Comparison of ENCODE assay signal across 11 cellular contexts in genomic region chr14:68686724-68687123, GRCh38.
DNase-seq lines count a peak whose midpoint lies in the region; ATAC-seq, FAIRE-seq and TF ChIP-seq lines count a peak whose summit lies in the region.
"Had no signal": no experiment of that assay in that cellular context is flagged by ENCODE, and none has a peak within 500 bp of the region (broad histone marks: within the 10 kb centered on the region; RNA-seq: fewer than 3 reads in every experiment).

No MANE protein-coding gene starts in this region.

- peak overlapping the region; percentile 97 for H2BK120ac ChIP-seq in IMR-90 (ENCODE audit: low read depth, low read length)

- no peaks in the 10 kb centered on the region for H3K79me2 ChIP-seq in GM12878 (ENCODE audit: control insufficient read depth, insufficient read depth, low read length)

- H3K36me3 Mint-ChIP-seq in CD4-positive, alpha-beta memory T cell, result peaks cover 0 to 2% of the 10 kb centered on the region in 2 donors
- H3K36me3 Mint-ChIP-seq in nephron (ENCODE audit: low read depth), result no peaks in the 10 kb centered on the region

- TF ChIP-seq POLR2A in IMR-90 (IDR thresholded peaks at IDR 0.05; ENCODE audit: low read depth, low read length) (no peak), GM12878 (IDR thresholded peaks at IDR 0.05; ENCODE audit: low read depth, low read length) (no peak)

- H3K79me1 ChIP-seq in IMR-90 (ENCODE audit: low read depth in 1 of 2, low read length in 2 of 2), result peaks cover 0 to 22% of the 10 kb centered on the region in 2 experiments; a peak in 1 of 4 replicates

- H2BK15ac ChIP-seq in IMR-90 (ENCODE audit: low read depth, low read length), result peak overlapping the region; percentile 97; the same call in 2 of the 3 replicates

- peak overlapping the region; percentile 47 for H2BK5ac ChIP-seq in IMR-90 (ENCODE audit: low read depth, low read length, poor library complexity, severe bottlenecking)

- CTCF ChIA-PET in CD4-positive, alpha-beta memory T cell (lab: Charles Lee; ENCODE audit: partially characterized antibody), result interaction anchor here (2.5 to 7.0 kb wide), 3 partner anchors 85 to 102 kb away, joined by 6 to 68 read pairs (median 48); no protein-coding TSS in a partner anchor
- CTCF ChIA-PET in IMR-90 (lab: Yijun Ruan, JAX), result no interaction called here
- CTCF ChIA-PET in GM12878 (lab: Yijun Ruan, JAX), result interaction anchor here (0.6 to 2.3 kb wide), 2 partner anchors 8 to 71 kb away, joined by 4 to 5 read pairs; no protein-coding TSS in a partner anchor

- no peak overlapping the region for H3K56ac ChIP-seq in IMR-90 (ENCODE audit: extremely low read depth, insufficient read depth, low read length)

- peak overlapping the region; percentile 56 for H4K91ac ChIP-seq in IMR-90 (ENCODE audit: insufficient read depth, low read depth, low read length)

- peak overlapping the region; percentile 17 to 64; a peak in 3 of 4 replicates for H4K8ac ChIP-seq in IMR-90 (ENCODE audit: low read depth in 2 of 2, low read length in 2 of 2)

- peaks cover 41 to 55% (median 52%) of the 10 kb centered on the region in 4 donors for H3K4me1 Mint-ChIP-seq in CD4-positive, alpha-beta memory T cell
- H3K4me1 Mint-ChIP-seq in nephron, result peaks cover 96% of the 10 kb centered on the region

- ATAC-seq in IMR-90 (ENCODE audit: low read depth) (no peak), GM12878 (no peak), GM21825 (IDR thresholded peaks at IDR 0.05; ENCODE audit: unreplicated experiment) (no peak)

- H3K36me3 ChIP-seq in CD4-positive, alpha-beta memory T cell (ENCODE audit: insufficient read depth, low read length), result no peaks in the 10 kb centered on the region
- no peaks in the 10 kb centered on the region for H3K36me3 ChIP-seq in IMR-90 (ENCODE audit: control insufficient read depth, insufficient read depth, low read length)
- H3K36me3 ChIP-seq in GM12878 (ENCODE audit: control insufficient read depth in 2 of 2, insufficient read depth in 2 of 2, low read length in 1 of 2), result no peaks in the 10 kb centered on the region

- H3K9me1 ChIP-seq in IMR-90 (ENCODE audit: insufficient read depth, low read length), result peaks cover 32% of the 10 kb centered on the region

- no peak for DNase-seq in CD4-positive, alpha-beta memory T cell
- no peak for DNase-seq in IMR-90
- DNase-seq in GM12878 (ENCODE audit: low read depth, low spot score), result no peak
- DNase-seq in RKO (ENCODE audit: low spot score), result no peak
- DNase-seq in RCC 7860 (ENCODE audit: low spot score), result no peak
- DNase-seq: NCI-H1436 treated with DMSO at 0.1 percent for 48 hours, NCI-H510A had no signal

- FAIRE-seq in GM12878 (lab: Jason Lieb, UNC), result peak; percentile 38
- no peak for FAIRE-seq in RCC 7860 (lab: Jason Lieb, UNC)
- FAIRE-seq: frontal cortex, TTC549 had no signal

- 100% methylated on average over 1 of the region's 8 CpGs; no CpG with 5 or more reads in 1 of the 2 experiments for WGBS in IMR-90 (ENCODE audit: extremely low coverage in 2 of 2, insufficient read length in 1 of 2), 2 experiments
- WGBS in GM12878 (ENCODE audit: insufficient coverage, insufficient replicate concordance, low lambda C conversion rate, missing lambda C conversion rate), result 91% methylated on average over 8 of the region's 8 CpGs

- H3K4me3 ChIP-seq in CD4-positive, alpha-beta memory T cell (ENCODE audit: low read length in 2 of 2), result no peak overlapping the region
- H3K4me3 ChIP-seq in IMR-90 (ENCODE audit: insufficient read depth, low read depth, low read length), result no peak overlapping the region
- H3K4me3 ChIP-seq in GM12878, result no peak overlapping the region

- H3K27me3 Mint-ChIP-seq in CD4-positive, alpha-beta memory T cell, result no peaks in the 10 kb centered on the region
- H3K27me3 Mint-ChIP-seq in nephron (ENCODE audit: low read depth), result no peaks in the 10 kb centered on the region

- H3K9me3 ChIP-seq in CD4-positive, alpha-beta memory T cell (ENCODE audit: control insufficient read depth in 1 of 2, low read length in 2 of 2), result no peaks in the 10 kb centered on the region
- H3K9me3 ChIP-seq in IMR-90 (ENCODE audit: control insufficient read depth, insufficient read depth, low read length) (no peaks in the 10 kb centered on the region), GM12878 (replicated peaks; ENCODE audit: control insufficient read depth, insufficient read depth, low read length) (no peaks in the 10 kb centered on the region)

- no TSS peak for BruUV-seq in IMR-90 (replicated peaks; lab: Mats Ljungman, UMichigan)
- no TSS peak for BruUV-seq in GM12878 (replicated peaks; lab: Mats Ljungman, UMichigan)

- RAD21 ChIA-PET in GM12878 (lab: Charles Lee; ENCODE audit: unreplicated experiment), result interaction anchor here (1.1 to 2.4 kb wide), 5 partner anchors 14 to 128 kb away, joined by 3 to 15 read pairs (median 4); no protein-coding TSS in a partner anchor

- peak overlapping the region; percentile 26; the same call in 1 of the 2 replicates for H3K18ac ChIP-seq in IMR-90 (ENCODE audit: low read depth, low read length)

- H3K27ac ChIP-seq in CD4-positive, alpha-beta memory T cell (ENCODE audit: low read depth, low read length), result no peak overlapping the region
- H3K27ac ChIP-seq in IMR-90 (ENCODE audit: insufficient read depth, low read length) (no peak overlapping the region), GM12878 (ENCODE audit: control insufficient read depth, insufficient read depth) (no peak overlapping the region)

- peak overlapping the region; percentile 55 for H3K14ac ChIP-seq in IMR-90 (replicated peaks; ENCODE audit: low read depth, low read length)

- no peak overlapping the region; the same call in 1 of the 2 replicates for H4K5ac ChIP-seq in IMR-90 (ENCODE audit: low read depth, low read length)

- no peak overlapping the region for H2AFZ ChIP-seq in IMR-90 (replicated peaks; ENCODE audit: low read length, poor library complexity)
- no peak overlapping the region for H2AFZ ChIP-seq in GM12878 (ENCODE audit: control insufficient read depth, low read depth, low read length)

- in situ Hi-C loops in IMR-90 (cut with MboI; ENCODE audit: low sequenced_read_pairs), result no loop called here
- in situ Hi-C loops in GM12878 (cut with MboI), result loop anchor here (10.0 kb wide), 1 partner anchor 432 kb away; no protein-coding TSS in a partner anchor

- no peak for TF ChIP-seq EP300 in GM12878 (IDR thresholded peaks at IDR 0.05; ENCODE audit: borderline replicate concordance in 1 of 2, control insufficient read depth in 1 of 2, low read depth in 2 of 2, low read length in 2 of 2)

- H2BK20ac ChIP-seq in IMR-90 (ENCODE audit: low read depth, low read length), result peak overlapping the region; percentile 70

- dilution Hi-C loops in IMR-90 (cut with HindIII; ENCODE audit: low sequenced_read_pairs, unreplicated experiment), result no loop called here

- H4K20me1 ChIP-seq in IMR-90 (ENCODE audit: insufficient read depth, low read length), result no peaks in the 10 kb centered on the region
- no peaks in the 10 kb centered on the region for H4K20me1 ChIP-seq in GM12878 (ENCODE audit: control insufficient read depth, insufficient read depth)

- H3K9ac ChIP-seq in IMR-90 (ENCODE audit: low read depth, low read length) (no peak overlapping the region), GM12878 (ENCODE audit: control insufficient read depth, insufficient read depth, low read length) (no peak overlapping the region)

- no peaks in the 10 kb centered on the region for H3K27me3 ChIP-seq in CD4-positive, alpha-beta memory T cell (ENCODE audit: insufficient read depth, low read length)
- H3K27me3 ChIP-seq in IMR-90 (ENCODE audit: control insufficient read depth, insufficient read depth, low read length) (no peaks in the 10 kb centered on the region), GM12878 (replicated peaks in 1 of 2; ENCODE audit: control insufficient read depth in 2 of 2, insufficient read depth in 2 of 2, low read length in 1 of 2) (no peaks in the 10 kb centered on the region)

- SMC1A ChIA-PET in GM12878 (lab: Charles Lee; ENCODE audit: uncharacterized antibody, unreplicated experiment), result interaction anchor here (0.7 to 5.1 kb wide), 8 partner anchors 8 to 261 kb away, joined by 3 to 34 read pairs (median 6); no protein-coding TSS in a partner anchor

- TF ChIP-seq CTCF in IMR-90 (conservative IDR thresholded peaks at IDR 0.05; ENCODE audit: low read depth, low read length) (no peak), GM12878 (IDR thresholded peaks at IDR 0.05 in 2 of 3, conservative IDR thresholded peaks at IDR 0.05 in 1 of 3; ENCODE audit: control insufficient read depth in 2 of 3, extremely low read depth in 1 of 3, insufficient read depth in 1 of 3, low read depth in 3 of 3, low read length in 3 of 3) (no peak), nephron (IDR thresholded peaks at IDR 0.05; ENCODE audit: unreplicated experiment in 3 of 3) (no peak)

- no peaks in the 10 kb centered on the region for H3K9me3 Mint-ChIP-seq in CD4-positive, alpha-beta memory T cell
- no peaks in the 10 kb centered on the region for H3K9me3 Mint-ChIP-seq in nephron

- H3K27ac Mint-ChIP-seq in CD4-positive, alpha-beta memory T cell, result peak overlapping the region; percentile 71 to 98 (median 97)
- peak overlapping the region; percentile 97 to 99 (median 99) for H3K27ac Mint-ChIP-seq in nephron

- intact Hi-C loops in CD4-positive, alpha-beta memory T cell (cut with micrococcal nuclease), result loop anchor here (10.0 kb wide), 2 partner anchors 62 to 402 kb away; no protein-coding TSS in a partner anchor
- intact Hi-C loops in IMR-90 (cut with micrococcal nuclease) (loop anchor here (5.0 to 10.0 kb wide), 3 partner anchors 142 to 439 kb away; no protein-coding TSS in a partner anchor), GM12878 (cut with micrococcal nuclease; ENCODE audit: unreplicated experiment) (loop anchor here (10.0 kb wide), 2 partner anchors 172 to 402 kb away; no protein-coding TSS in a partner anchor)

- H3K4me2 ChIP-seq in IMR-90 (ENCODE audit: low read depth, low read length), result no peak overlapping the region
- no peak overlapping the region for H3K4me2 ChIP-seq in GM12878 (ENCODE audit: control insufficient read depth, insufficient read depth)

- H2AK5ac ChIP-seq in IMR-90 (ENCODE audit: low read depth, low read length), result peak overlapping the region; percentile 99

- POLR2A ChIA-PET in CD4-positive, alpha-beta memory T cell (lab: Charles Lee; ENCODE audit: partially characterized antibody), result interaction anchor here (0.6 to 9.5 kb wide), 10 partner anchors 8 to 402 kb away, joined by 3 to 581 read pairs (median 9); partner anchors contain the start of gene ZFP36L1
- POLR2A ChIA-PET in IMR-90 (lab: Charles Lee; ENCODE audit: unreplicated experiment), result no interaction called here
- POLR2A ChIA-PET in GM12878 (lab: Charles Lee), result interaction anchor here (0.6 kb wide), 1 partner anchor 25 kb away, joined by 3 read pairs; no protein-coding TSS in a partner anchor

- peak overlapping the region; percentile 94 for H3K4ac ChIP-seq in IMR-90 (ENCODE audit: low read depth, low read length)

- TF ChIP-seq RAD21 in IMR-90 (IDR thresholded peaks at IDR 0.05; ENCODE audit: low read length) (no peak), GM12878 (IDR thresholded peaks at IDR 0.05; ENCODE audit: insufficient read depth, low read depth, low read length) (no peak)

- H3K4me3 Mint-ChIP-seq in CD4-positive, alpha-beta memory T cell, result no peak overlapping the region
- H3K4me3 Mint-ChIP-seq in nephron, result no peak overlapping the region

- peak overlapping the region; percentile 50 for H3K23ac ChIP-seq in IMR-90 (ENCODE audit: low read depth, low read length)

- H2AK9ac ChIP-seq in IMR-90 (replicated peaks; ENCODE audit: low read depth, low read length, poor library complexity), result no peak overlapping the region

- H3K4me1 ChIP-seq in CD4-positive, alpha-beta memory T cell (ENCODE audit: insufficient read depth, low read length), result peaks cover 47% of the 10 kb centered on the region
- H3K4me1 ChIP-seq in IMR-90 (ENCODE audit: control insufficient read depth, insufficient read depth, low read length) (peaks cover 41% of the 10 kb centered on the region), GM12878 (ENCODE audit: control insufficient read depth, insufficient read depth, low read length) (peaks cover 48% of the 10 kb centered on the region)
